12 cellular contexts compared by ENCODE assay signal in the genomic region with DNA sequence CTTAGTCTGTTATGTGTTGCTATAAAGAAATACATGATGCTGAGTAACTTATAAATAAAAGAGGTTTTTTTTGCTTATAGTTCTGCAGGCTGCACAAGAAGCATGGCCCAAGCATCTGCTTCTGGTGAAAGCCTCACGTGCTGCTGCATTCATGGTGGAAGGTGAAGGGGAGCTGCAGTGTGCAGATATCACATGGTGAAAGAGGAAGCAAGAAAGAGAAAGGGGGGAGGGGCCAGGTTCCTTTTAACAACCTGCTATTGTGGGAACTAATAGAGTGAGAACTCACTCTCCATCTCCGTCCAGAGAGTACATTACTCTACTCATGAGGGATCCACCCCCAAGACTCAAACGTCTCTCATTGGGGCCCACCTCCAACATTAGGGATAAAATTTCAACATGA. TPM values are rescaled to one million over a fixed set of nuclear protein-coding genes. Genes with fewer than 3 reads are reported as not detected.
DNase-seq lines count a peak whose midpoint lies in the region; ATAC-seq and TF ChIP-seq lines count a peak whose summit lies in the region.
"Had no signal": no experiment of that assay in that cellular context is flagged by ENCODE, and none has a peak within 500 bp of the region (broad histone marks: within the 10 kb centered on the region; RNA-seq: fewer than 3 reads in every experiment).

No MANE protein-coding gene starts in this region.

- no peak overlapping the region for H3K27ac ChIP-seq in brain microvascular endothelial cell
- H3K27ac ChIP-seq: left ventricle myocardium inferior, SJSA1 had no signal

- H3K36me3 ChIP-seq in brain microvascular endothelial cell (replicated peaks), result no peaks in the 10 kb centered on the region
- H3K36me3 ChIP-seq: left ventricle myocardium inferior, SJSA1 had no signal

- in situ Hi-C loops in brain microvascular endothelial cell (cut with HindIII; ENCODE audit: low pct_ligation_motif_present, low sequenced_read_pairs), result no loop called here

- no peaks in the 10 kb centered on the region for H3K9me3 Mint-ChIP-seq in activated naive CD4-positive, alpha-beta T cell treated with anti-CD3 and anti-CD28 coated beads for 36 hours
- H3K9me3 Mint-ChIP-seq: type B pancreatic cell had no signal

- no peaks in the 10 kb centered on the region for H3K27me3 ChIP-seq in brain microvascular endothelial cell (replicated peaks)
- H3K27me3 ChIP-seq: SJSA1 had no signal

- H3K4me3 ChIP-seq in brain microvascular endothelial cell (ENCODE audit: low read depth, low read length), result no peak overlapping the region
- H3K4me3 ChIP-seq: left ventricle myocardium inferior, SJSA1 had no signal

- TF ChIP-seq CTCF in brain microvascular endothelial cell (IDR thresholded peaks at IDR 0.05; ENCODE audit: low read depth, low read length, missing control alignments) (no peak), omental fat pad (IDR thresholded peaks at IDR 0.05) (no peak)

- H3K4me3 Mint-ChIP-seq in activated naive CD4-positive, alpha-beta T cell treated with anti-CD3 and anti-CD28 coated beads for 36 hours, result no peak overlapping the region
- H3K4me3 Mint-ChIP-seq: type B pancreatic cell had no signal

- no peaks in the 10 kb centered on the region for H3K27me3 Mint-ChIP-seq in activated naive CD4-positive, alpha-beta T cell treated with anti-CD3 and anti-CD28 coated beads for 36 hours (ENCODE audit: low read depth)
- H3K27me3 Mint-ChIP-seq: type B pancreatic cell had no signal

- DNase-seq in germinal center (ENCODE audit: low spot score), result peak; percentile 53
- no peak for DNase-seq in activated naive CD4-positive, alpha-beta T cell treated with anti-CD3 and anti-CD28 coated beads for 36 hours
- no peak for DNase-seq in ecto neural progenitor cell (ENCODE audit: low spot score)
- no peak for DNase-seq in brain microvascular endothelial cell
- DNase-seq in omental fat pad (ENCODE audit: low spot score), result no peak
- DNase-seq: activated naive CD4-positive, alpha-beta T cell treated with Interleukin-2 at 50 U/mL for 16 hours; left ventricle myocardium inferior had no signal

- CTCF ChIA-PET in activated naive CD4-positive, alpha-beta T cell treated with anti-CD3 and anti-CD28 coated beads for 36 hours (lab: Charles Lee), result no interaction called here

- H3K36me3 Mint-ChIP-seq in activated naive CD4-positive, alpha-beta T cell treated with anti-CD3 and anti-CD28 coated beads for 36 hours (ENCODE audit: low read depth), result no peaks in the 10 kb centered on the region
- H3K36me3 Mint-ChIP-seq: type B pancreatic cell had no signal

- ATAC-seq in GM18868 (IDR thresholded peaks at IDR 0.05; ENCODE audit: unreplicated experiment) (peak; percentile 99), HG02571 (IDR thresholded peaks at IDR 0.05; ENCODE audit: unreplicated experiment) (peak; percentile 99), HG03521 (IDR thresholded peaks at IDR 0.05; ENCODE audit: unreplicated experiment) (peak; percentile 97), omental fat pad (ENCODE audit: low FRiP score) (no peak)

- H3K27ac Mint-ChIP-seq in activated naive CD4-positive, alpha-beta T cell treated with anti-CD3 and anti-CD28 coated beads for 36 hours, result no peak overlapping the region
- H3K27ac Mint-ChIP-seq: type B pancreatic cell had no signal

- intact Hi-C loops in activated naive CD4-positive, alpha-beta T cell treated with anti-CD3 and anti-CD28 coated beads for 36 hours (cut with micrococcal nuclease), result no loop called here

- H3K4me1 Mint-ChIP-seq in activated naive CD4-positive, alpha-beta T cell treated with anti-CD3 and anti-CD28 coated beads for 36 hours (ENCODE audit: low read depth), result peaks cover 18% of the 10 kb centered on the region

RNA-seq across cellular contexts. Expression of a gene that starts 12.5 kb away (rescaled TPM):
- total RNA-seq in activated naive CD4-positive, alpha-beta T cell treated with anti-CD3 and anti-CD28 coated beads for 36 hours, result 10 to 100 TPM; 20.1 to 22.0 TPM
- 10 to 100 TPM; 28.9 to 38.1 (median 29.7) TPM for total RNA-seq in omental fat pad
